ENCODE assay signal across 15 cellular contexts in genomic region chr11:75490221-75491181, GRCh38.
DNase-seq lines count a peak whose midpoint lies in the region; TF ChIP-seq lines count a peak whose summit lies in the region.
"Had no signal": no experiment of that assay in that cellular context is flagged by ENCODE, and none has a peak within 500 bp of the region (broad histone marks: within the 10 kb centered on the region; RNA-seq: fewer than 3 reads in every experiment).

No MANE protein-coding gene starts in this region.

- no peaks in the 10 kb centered on the region for H3K9me3 Mint-ChIP-seq in T-helper 2 cell treated with Interferon-gamma antibody and Interleukin-4, amounts not matched to agents 5 μg/mL and 100 μg/mL, for 36 hours
- H3K9me3 Mint-ChIP-seq: activated T-cell treated with anti-CD3 and anti-CD28 coated beads, Interleukin-2, amount 50 U/mL, for 4 hours; natural killer cell treated with Interleukin-12 subunit alpha and Interleukin-12 subunit beta and Interleukin-15 and Interleukin-18, amount 100 ng/mL, for 72 hours had no signal

- no peak overlapping the region for H3K27ac ChIP-seq in RWPE1
- H3K27ac ChIP-seq: hepatocyte had no signal

- DNase-seq in T-helper 2 cell treated with Interferon-gamma antibody and Interleukin-4, amounts not matched to agents 5 μg/mL and 100 μg/mL, for 36 hours (ENCODE audit: low spot score), result no peak
- no peak for DNase-seq in T-helper 2 cell
- DNase-seq in RWPE1 (ENCODE audit: low spot score), result peak; percentile 47
- peak; percentile 38 for DNase-seq in epithelial cell of esophagus (ENCODE audit: low read depth)
- DNase-seq in retinal pigment epithelial cell (ENCODE audit: low read depth), result no peak
- no peak for DNase-seq in stimulated activated CD4-positive, alpha-beta T cell treated with anti-CD3 and anti-CD28 coated beads, Interleukin-4, amount 100 ng/mL, for 4 hours
- no peak for DNase-seq in middle frontal gyrus (ENCODE audit: extremely low spot score, low spot score)
- DNase-seq in stimulated activated naive CD4-positive, alpha-beta T cell treated with Interleukin-2 at 50 U/mL for 16 hours (lab: John Stamatoyannopoulos, UW), result no peak
- DNase-seq: 8988T; activated T-cell treated with anti-CD3 and anti-CD28 coated beads, Interleukin-2, amount 50 U/mL, for 4 hours; NCI-H1048; T-helper 9 cell had no signal

- POLR2A ChIA-PET in RWPE1 (lab: Yijun Ruan, JAX; ENCODE audit: low non-redundant PET), result no interaction called here

- peaks cover 16% of the 10 kb centered on the region for H3K4me1 Mint-ChIP-seq in T-helper 2 cell treated with Interferon-gamma antibody and Interleukin-4, amounts not matched to agents 5 μg/mL and 100 μg/mL, for 36 hours (ENCODE audit: low read depth)

- CTCF ChIA-PET in RWPE1 (lab: Yijun Ruan, JAX), result interaction anchor here (0.6 kb wide), 1 partner anchor 65 kb away, joined by 3 read pairs; no protein-coding TSS in a partner anchor

- H3K36me3 Mint-ChIP-seq in T-helper 2 cell treated with Interferon-gamma antibody and Interleukin-4, amounts not matched to agents 5 μg/mL and 100 μg/mL, for 36 hours (ENCODE audit: low read depth), result peaks cover 2% of the 10 kb centered on the region
- H3K36me3 Mint-ChIP-seq: natural killer cell treated with Interleukin-12 subunit alpha and Interleukin-12 subunit beta and Interleukin-15 and Interleukin-18, amount 100 ng/mL, for 72 hours had no signal

- no peaks in the 10 kb centered on the region for H3K27me3 Mint-ChIP-seq in T-helper 2 cell treated with Interferon-gamma antibody and Interleukin-4, amounts not matched to agents 5 μg/mL and 100 μg/mL, for 36 hours (ENCODE audit: low read depth)

- peak overlapping the region; percentile 8 for H3K27ac Mint-ChIP-seq in T-helper 2 cell treated with Interferon-gamma antibody and Interleukin-4, amounts not matched to agents 5 μg/mL and 100 μg/mL, for 36 hours

- TF ChIP-seq CTCF in RWPE1 (conservative IDR thresholded peaks at IDR 0.05; ENCODE audit: low read depth) (no peak), epithelial cell of esophagus (IDR thresholded peaks at IDR 0.05; ENCODE audit: insufficient read depth, low read depth, low read length, missing control alignments) (no peak), retinal pigment epithelial cell (conservative IDR thresholded peaks at IDR 0.05; ENCODE audit: low read depth, low read length) (no peak)

- H3K4me3 Mint-ChIP-seq in T-helper 2 cell treated with Interferon-gamma antibody and Interleukin-4, amounts not matched to agents 5 μg/mL and 100 μg/mL, for 36 hours, result no peak overlapping the region
- H3K4me3 Mint-ChIP-seq: activated T-cell treated with anti-CD3 and anti-CD28 coated beads, Interleukin-2, amount 50 U/mL, for 4 hours; natural killer cell treated with Interleukin-12 subunit alpha and Interleukin-12 subunit beta and Interleukin-15 and Interleukin-18, amount 100 ng/mL, for 72 hours had no signal

- H3K4me3 ChIP-seq in epithelial cell of esophagus (ENCODE audit: low read length) (no peak overlapping the region), retinal pigment epithelial cell (ENCODE audit: low read length) (peak overlapping the region; percentile 26)
- H3K4me3 ChIP-seq: HAP-1, hepatocyte had no signal

Comparison
In these comparisons a context has a peak if more than half of its experiments do, and no peak if none do; other contexts are left out.
1. DNase-seq: peak in RWPE1 (single experiment) and epithelial cell of esophagus (single experiment); none in T-helper 2 cell treated with Interferon-gamma antibody and Interleukin-4, amounts not matched to agents 5 μg/mL and 100 μg/mL, for 36 hours (single experiment), T-helper 2 cell (0 of 5), retinal pigment epithelial cell (single experiment), stimulated activated CD4-positive, alpha-beta T cell treated with anti-CD3 and anti-CD28 coated beads, Interleukin-4, amount 100 ng/mL, for 4 hours (0 of 2), middle frontal gyrus (single experiment) and stimulated activated naive CD4-positive, alpha-beta T cell treated with Interleukin-2 at 50 U/mL for 16 hours (single experiment).